In genomic region chr5:160097981-160098380, GRCh38 we compare ENCODE assay signal across 15 cellular contexts. TPM values are rescaled to one million over a fixed set of nuclear protein-coding genes. Genes with fewer than 3 reads are reported as not detected.
DNase-seq lines count a peak whose midpoint lies in the region; ATAC-seq, FAIRE-seq and TF ChIP-seq lines count a peak whose summit lies in the region.
"Had no signal": no experiment of that assay in that cellular context is flagged by ENCODE, and none has a peak within 500 bp of the region (broad histone marks: within the 10 kb centered on the region; RNA-seq: fewer than 3 reads in every experiment).

No MANE protein-coding gene starts in this region.

- TF ChIP-seq POLR2A in GM12878 (IDR thresholded peaks at IDR 0.05; ENCODE audit: low read depth, low read length): no peak

- DNase-seq in CD14-positive monocyte (ENCODE audit: low spot score) (no peak), MV-4-11 (lab: John Stamatoyannopoulos, UW) (peak; percentile 94), GM12878 (ENCODE audit: low read depth, low spot score) (no peak), NCI-H146 (lab: John Stamatoyannopoulos, UW) (no peak), GM10266 (ENCODE audit: extremely low spot score) (no peak), germinal center (ENCODE audit: low spot score) (no peak)
- DNase-seq: NCI-H1417; NCI-H2171 treated with DMSO at 0.1 percent for 48 hours; NK-92 treated with Interleukin-12 subunit alpha and Interleukin-12 subunit beta, amount 100 ng/mL, for 24 hours; right cardiac atrium; SJCRH30; T-helper 9 cell had no signal

- H3K9me3 ChIP-seq in GM12878 (replicated peaks; ENCODE audit: control insufficient read depth, insufficient read depth, low read length): no peaks in the 10 kb centered on the region; the same call in 2 of the 3 replicates
- H3K9me3 ChIP-seq in neutrophil: no peaks in the 10 kb centered on the region
- H3K9me3 ChIP-seq: SJCRH30 had no signal

- RAD21 ChIA-PET in GM12878 (lab: Charles Lee; ENCODE audit: unreplicated experiment): no interaction called here

- CTCF ChIA-PET in GM12878 (lab: Yijun Ruan, JAX): interaction anchor here (1.1 to 1.3 kb wide), 2 partner anchors 17 to 293 kb away, joined by 3 read pairs; no protein-coding TSS in a partner anchor

- peaks cover 17% of the 10 kb centered on the region for H3K79me2 ChIP-seq in GM12878 (ENCODE audit: control insufficient read depth, insufficient read depth, low read length)

- H3K4me1 ChIP-seq in GM12878 (ENCODE audit: control insufficient read depth, insufficient read depth, low read length): peaks cover 24% of the 10 kb centered on the region
- peaks cover 38 to 45% of the 10 kb centered on the region in 2 experiments for H3K4me1 ChIP-seq in neutrophil (ENCODE audit: control insufficient read depth in 1 of 2, insufficient read depth in 1 of 2, low read depth in 1 of 2, low read length in 1 of 2)
- H3K4me1 ChIP-seq: SJCRH30 had no signal

- H3K27ac ChIP-seq in GM12878 (ENCODE audit: control insufficient read depth, insufficient read depth) (peak overlapping the region; percentile 60), neutrophil (peak overlapping the region; percentile 67)
- H3K27ac ChIP-seq: hepatocyte, SJCRH30 had no signal

- POLR2A ChIA-PET in GM12878 (lab: Charles Lee): interaction anchor here (0.5 to 0.9 kb wide), 4 partner anchors 7 to 32 kb away, joined by 3 to 6 read pairs (median 4); partner anchors contain the start of gene PWWP2A

- ATAC-seq in GM12878 (no peak), HG02798 (IDR thresholded peaks at IDR 0.05; ENCODE audit: poor library complexity, unreplicated experiment) (no peak)
- ATAC-seq: right cardiac atrium had no signal

- TF ChIP-seq CTCF in CD14-positive monocyte (IDR thresholded peaks at IDR 0.05) (no peak), GM12878 (IDR thresholded peaks at IDR 0.05 in 2 of 3, conservative IDR thresholded peaks at IDR 0.05 in 1 of 3; ENCODE audit: control insufficient read depth in 2 of 3, extremely low read depth in 1 of 3, insufficient read depth in 1 of 3, low read depth in 3 of 3, low read length in 3 of 3) (no peak), neutrophil (IDR thresholded peaks at IDR 0.05) (no peak), GM10266 (IDR thresholded peaks at IDR 0.05; ENCODE audit: control insufficient read depth, insufficient read depth, low read depth, missing control alignments) (no peak)

- no peak for FAIRE-seq in GM12878 (lab: Jason Lieb, UNC)

- peak overlapping the region; percentile 40 for H3K4me2 ChIP-seq in GM12878 (ENCODE audit: control insufficient read depth, insufficient read depth)
- H3K4me2 ChIP-seq: hepatocyte had no signal

- BruUV-seq in GM12878 (replicated peaks; lab: Mats Ljungman, UMichigan): no TSS peak

- H3K4me1 Mint-ChIP-seq in CD14-positive monocyte: peaks cover 82% of the 10 kb centered on the region

- intact Hi-C loops in CD14-positive monocyte (cut with micrococcal nuclease) (loop anchor here in 1 of 2 donors (10.0 kb wide), 1 partner anchor 237 kb away; no protein-coding TSS in a partner anchor), GM12878 (cut with micrococcal nuclease; ENCODE audit: unreplicated experiment) (no loop called here)

- H3K36me3 ChIP-seq in GM12878 (ENCODE audit: control insufficient read depth in 2 of 2, insufficient read depth in 2 of 2, low read length in 1 of 2) (peaks cover 0 to 12% of the 10 kb centered on the region in 2 experiments; a peak in 1 of 4 replicates), neutrophil (peaks cover 10% of the 10 kb centered on the region)

- WGBS in GM12878 (ENCODE audit: insufficient coverage, insufficient replicate concordance, low lambda C conversion rate, missing lambda C conversion rate): 83% methylated on average over 4 of the region's 4 CpGs

- TF ChIP-seq RAD21 in GM12878 (IDR thresholded peaks at IDR 0.05; ENCODE audit: insufficient read depth, low read depth, low read length): no peak

- H3K4me3 ChIP-seq in GM12878 (no peak overlapping the region), neutrophil (ENCODE audit: low read depth in 1 of 2, low read length in 1 of 2) (no peak overlapping the region)
- H3K4me3 ChIP-seq: hepatocyte, SJCRH30 had no signal

- peak overlapping the region in 1 of 2 donors; percentile 21 for H3K4me3 Mint-ChIP-seq in CD14-positive monocyte

- no peaks in the 10 kb centered on the region for H3K27me3 ChIP-seq in GM12878 (replicated peaks in 1 of 2; ENCODE audit: control insufficient read depth in 2 of 2, insufficient read depth in 2 of 2, low read length in 1 of 2)
- no peaks in the 10 kb centered on the region for H3K27me3 ChIP-seq in neutrophil
- H3K27me3 ChIP-seq: hepatocyte, SJCRH30 had no signal

- peaks cover 20 to 27% of the 10 kb centered on the region in 2 donors for H3K36me3 Mint-ChIP-seq in CD14-positive monocyte

- no peak for TF ChIP-seq EP300 in GM12878 (IDR thresholded peaks at IDR 0.05; ENCODE audit: borderline replicate concordance in 1 of 2, control insufficient read depth in 1 of 2, low read depth in 2 of 2, low read length in 2 of 2)

- H2AFZ ChIP-seq in GM12878 (ENCODE audit: control insufficient read depth, low read depth, low read length): no peak overlapping the region
- H2AFZ ChIP-seq: hepatocyte had no signal

- H3K9ac ChIP-seq in GM12878 (ENCODE audit: control insufficient read depth, insufficient read depth, low read length): no peak overlapping the region

- SMC1A ChIA-PET in GM12878 (lab: Charles Lee; ENCODE audit: uncharacterized antibody, unreplicated experiment): no interaction called here

- H3K27ac Mint-ChIP-seq in CD14-positive monocyte: peak overlapping the region; percentile 71 to 92 (median 88)

- no peaks in the 10 kb centered on the region for H3K27me3 Mint-ChIP-seq in CD14-positive monocyte (ENCODE audit: low read depth in 3 of 3)

- no peaks in the 10 kb centered on the region for H4K20me1 ChIP-seq in GM12878 (ENCODE audit: control insufficient read depth, insufficient read depth)

- no peaks in the 10 kb centered on the region for H3K9me3 Mint-ChIP-seq in CD14-positive monocyte

- in situ Hi-C loops in GM12878 (cut with MboI): no loop called here

TF ChIP-seq in GM12878, 131 proteins besides CTCF, POLR2A, EP300 and RAD21:
- TF ChIP-seq IKZF2 (IDR thresholded peaks at IDR 0.05) (peak in 1 of 2 experiments; percentile 17; a peak in 1 of 4 replicates), NFIC (IDR thresholded peaks at IDR 0.05; ENCODE audit: low read depth, low read length) (0 out of 2 replicates have a peak, but pooled peaks have one; percentile 35), NR2F1 (conservative IDR thresholded peaks at IDR 0.05) (no peak), WRNIP1 (IDR thresholded peaks at IDR 0.05; ENCODE audit: borderline replicate concordance, low read depth, low read length) (no peak)

RNA-seq across cellular contexts. Expression of gene PWWP2A, which starts 21.3 kb away (rescaled TPM):
- 10 to 100 TPM; 18.8 to 18.9 TPM for polyA plus RNA-seq in CD14-positive monocyte
- total RNA-seq in GM12878 (2013; cell fraction: nucleolus; rRNA removed): 57.4 and 61.1 TPM in 2 replicates
- 19.5 and 21.0 TPM in 2 replicates for total RNA-seq in GM12878 (2014; rRNA removed)
- 20.2 and 20.7 TPM in 2 replicates for total RNA-seq in GM12878 (2014; rRNA removed; fragmentation: Illumina TruSeq; extraction: Trizol)
- total RNA-seq in GM12878 (2021): 23.9 and 26.1 TPM in 2 replicates
- polyA plus RNA-seq in GM12878 (2011; ENCODE audit: low read depth): 5.5 TPM
- 18.3 and 18.4 TPM in 2 replicates for polyA plus RNA-seq in GM12878 (2011; rRNA removed)
- 12.8 and 13.5 TPM in 2 replicates for polyA plus RNA-seq in GM12878 (2011; cell fraction: cytosol; rRNA removed)
- 10.8 and 10.9 TPM in 2 replicates for polyA plus RNA-seq in GM12878 (2011; cell fraction: nucleus; rRNA removed)
- polyA plus RNA-seq in GM12878 (2012): 8.4 and 10.4 TPM in 2 replicates
- polyA plus RNA-seq in GM12878 (2014; fragmentation: Illumina TruSeq; extraction: Trizol): 24.9 and 31.3 TPM in 2 replicates
- polyA plus RNA-seq in GM12878 (2014; fragmentation: Nextera tagmentation; extraction: Ambion mirVana): 1 to 10 TPM; 5.7 to 6.9 TPM
- 15.6 and 16.8 TPM in 2 replicates for polyA plus RNA-seq in GM12878 (2014; rRNA removed)
- polyA plus RNA-seq in GM12878 (2016; fragmentation: Nextera tagmentation; extraction: Ambion mirVana): 10 to 100 TPM; 16.0 to 17.1 TPM
- polyA minus RNA-seq in GM12878 (2011; rRNA and poly(A)+ RNA removed): 10.8 and 13.4 TPM in 2 replicates
- 5.1 and 7.2 TPM in 2 replicates for polyA minus RNA-seq in GM12878 (2011; cell fraction: cytosol; rRNA and poly(A)+ RNA removed)
- polyA minus RNA-seq in GM12878 (2011; cell fraction: nucleus; rRNA and poly(A)+ RNA removed): 5.1 and 7.7 TPM in 2 replicates
